Comparison of ENCODE assay signal across 8 cellular contexts in genomic region chr15:92091155-92091734, GRCh38.
A peak's percentile ranks its signal among the peaks of the same experiment; 100 is the strongest.
DNase-seq lines count a peak whose midpoint lies in the region; ATAC-seq and TF ChIP-seq lines count a peak whose summit lies in the region.

No MANE protein-coding gene starts in this region.

- no peak overlapping the region for H3K9ac ChIP-seq in NT2/D1 (ENCODE audit: insufficient read length, low read depth)

- H3K4me3 ChIP-seq in AG04450 (ENCODE audit: low read depth, low read length) = no peak overlapping the region
- no peak overlapping the region for H3K4me3 ChIP-seq in GM12864 (ENCODE audit: low read depth, low read length)
- H3K4me3 ChIP-seq in NT2/D1 (ENCODE audit: insufficient read length, low read depth) = no peak overlapping the region

- TF ChIP-seq CTCF in AG04450 (IDR thresholded peaks at IDR 0.05; ENCODE audit: low read depth, low read length) (peak; percentile 70), GM12864 (IDR thresholded peaks at IDR 0.05; ENCODE audit: low read depth, low read length, missing control alignments) (peak; percentile 67)

- intact Hi-C loops in posterior cingulate gyrus (cut with DNase I) = no loop called here

- TF ChIP-seq POLR2A in erythroblast (IDR thresholded peaks at IDR 0.05; ENCODE audit: low read length) = no peak

- no peaks in the 10 kb centered on the region for H3K27me3 ChIP-seq in AG04450 (ENCODE audit: control insufficient read depth, insufficient read depth, low read length)
- H3K27me3 ChIP-seq in NT2/D1 (ENCODE audit: insufficient read depth, insufficient read length) = no peaks in the 10 kb centered on the region

- ATAC-seq in GM18868 (IDR thresholded peaks at IDR 0.05; ENCODE audit: unreplicated experiment) (no peak), HG02759 (IDR thresholded peaks at IDR 0.05; ENCODE audit: unreplicated experiment) (no peak)

- H3K4me1 ChIP-seq in NT2/D1 (ENCODE audit: insufficient read depth, insufficient read length) = no peaks in the 10 kb centered on the region

- DNase-seq in AG04450 (ENCODE audit: low read depth, low spot score) (no peak), GM12864 (ENCODE audit: low read depth) (no peak), NT2/D1 (ENCODE audit: low read depth, low spot score) (peak; percentile 85), erythroblast (lab: John Stamatoyannopoulos, UW) (peak; percentile 6 to 36), posterior cingulate gyrus (peak; percentile 43 to 94 (median 71)), cortex of kidney (lab: John Stamatoyannopoulos, UW) (no peak)

- POLR2A ChIA-PET in AG04450 (lab: Yijun Ruan, JAX) = no interaction called here

- H3K9me3 ChIP-seq in AG04450 (ENCODE audit: control insufficient read depth, insufficient read depth, low read length) (no peaks in the 10 kb centered on the region), NT2/D1 (ENCODE audit: insufficient read depth, low read length) (no peaks in the 10 kb centered on the region)

- H3K36me3 ChIP-seq in NT2/D1 (ENCODE audit: insufficient read depth, insufficient read length, low read length) = no peaks in the 10 kb centered on the region

- no peak overlapping the region for H3K27ac ChIP-seq in AG04450 (ENCODE audit: low read depth, low read length)

- CTCF ChIA-PET in AG04450 (lab: Charles Lee) = interaction anchor here (0.6 to 2.4 kb wide), 11 partner anchors 9 to 789 kb away, joined by 3 to 9 read pairs (median 4); no protein-coding TSS in a partner anchor

Comparison
In these comparisons a context has a peak if more than half of its experiments do, and no peak if none do; other contexts are left out.
1. DNase-seq: peak in NT2/D1 (single experiment), erythroblast (2 of 2) and posterior cingulate gyrus (10 of 10); none in AG04450 (single experiment), GM12864 (single experiment) and cortex of kidney (single experiment).